In the genomic region with DNA sequence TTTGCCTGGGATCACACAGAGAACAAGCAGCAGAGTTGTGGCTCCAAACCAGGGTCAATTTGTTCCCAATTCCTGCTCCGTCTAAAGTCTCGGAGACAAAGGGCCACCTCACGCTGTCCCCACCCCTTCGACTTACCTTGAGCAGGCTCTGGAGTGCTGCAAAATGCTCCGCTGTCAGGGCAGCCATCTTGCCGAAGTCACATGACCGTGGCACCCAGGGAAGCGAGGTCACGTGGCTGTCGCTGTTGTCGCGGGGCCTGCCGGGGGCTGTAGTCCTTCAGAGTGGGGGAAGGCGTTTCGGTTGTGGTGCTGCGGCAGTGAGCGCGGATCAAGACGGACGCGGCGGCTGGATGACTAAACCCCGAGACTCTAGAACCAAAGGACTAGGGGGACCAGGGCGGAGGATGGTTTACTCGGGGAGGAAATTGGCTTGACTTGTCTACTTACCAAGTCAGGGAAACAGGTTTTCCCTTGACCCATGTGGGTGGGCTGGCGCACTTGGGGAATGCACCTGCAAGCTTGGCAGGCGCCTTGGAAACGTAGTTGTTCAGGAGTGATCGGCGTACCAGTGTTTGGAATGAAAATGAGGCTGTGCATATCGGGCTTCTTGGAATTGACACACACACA, we compare ENCODE assay signal across 8 cellular contexts. TPM values are rescaled to one million over a fixed set of nuclear protein-coding genes. Genes with fewer than 3 reads are reported as not detected.
DNase-seq lines count a peak whose midpoint lies in the region; ATAC-seq and TF ChIP-seq lines count a peak whose summit lies in the region.

A gene (minus strand): TSS at position 199 of the 627 bp plus-strand sequence. CDS start 12 bp downstream, at position 187.

- peak; percentile 91 for DNase-seq in GM13976 (ENCODE audit: low spot score)
- peak; percentile 89 for DNase-seq in NCI-H146 treated with DMSO at 0.1 percent for 48 hours (lab: John Stamatoyannopoulos, UW; ENCODE audit: unreplicated experiment)
- peak; percentile 87 for DNase-seq in amniotic stem cell (lab: John Stamatoyannopoulos, UW)
- peak; percentile 95 for DNase-seq in left cardiac atrium
- DNase-seq in posterior vena cava (ENCODE audit: low spot score): peak; percentile 98
- peak; percentile 97 for DNase-seq in upper lobe of right lung

- peak within 1 kb of the TSS; percentile 79 for H3K4me3 ChIP-seq in upper lobe of right lung

- no peaks in the 10 kb centered on the region for H3K36me3 ChIP-seq in upper lobe of right lung

- in situ Hi-C loops in GM13976 (cut with MboI; ENCODE audit: low sequenced_read_pairs, unreplicated experiment): no loop called here

- H3K9me3 ChIP-seq in upper lobe of right lung: no peaks in the 10 kb centered on the region

- TF ChIP-seq CTCF in GM13976 (IDR thresholded peaks at IDR 0.05; ENCODE audit: borderline replicate concordance, control extremely low read depth, extremely low read depth, insufficient read depth, missing control alignments): no peak
- no peak for TF ChIP-seq CTCF in upper lobe of right lung (IDR thresholded peaks at IDR 0.05)

- H3K27me3 ChIP-seq in upper lobe of right lung: no peaks in the 10 kb centered on the region

- H3K4me1 ChIP-seq in upper lobe of right lung: peaks cover 14% of the 10 kb centered on the region

- ATAC-seq in HG02870 (IDR thresholded peaks at IDR 0.05; ENCODE audit: unreplicated experiment): peak; percentile 98
- ATAC-seq in left cardiac atrium: peak; percentile 99
- ATAC-seq in upper lobe of right lung: peak; percentile 99

- intact Hi-C loops in T-helper 1 cell treated with Interleukin-12 subunit alpha and Interleukin-12 subunit beta and Interleukin-4 antibody, amounts not matched to agents 30 ng/mL and 1 ng/mL, for 36 hours (cut with micrococcal nuclease): loop anchor here (1.0 to 5.0 kb wide), 9 partner anchors 64 to 1373 kb away; a partner anchor contains a TSS
- intact Hi-C loops in left cardiac atrium (cut with DNase I) (no loop called here), posterior vena cava (cut with DNase I) (loop anchor here in 1 of 2 donors (5.0 kb wide), 1 partner anchor 203 kb away; no protein-coding TSS in a partner anchor), upper lobe of right lung (cut with DNase I) (no loop called here)

- H3K27ac ChIP-seq in upper lobe of right lung: peak within 1 kb of the TSS; percentile 69

RNA-seq across cellular contexts. Expression of the gene that starts here (rescaled TPM):
- 44.8 and 45.5 TPM in 2 replicates for total RNA-seq in T-helper 1 cell treated with Interleukin-12 subunit alpha and Interleukin-12 subunit beta and Interleukin-4 antibody, amounts not matched to agents 30 ng/mL and 1 ng/mL, for 36 hours
- 10 to 100 TPM; 38.4 to 48.8 TPM for total RNA-seq in left cardiac atrium
- total RNA-seq in posterior vena cava: 10 to 100 TPM; 37.3 to 39.1 TPM
- 74.5 TPM for total RNA-seq in upper lobe of right lung

Comparison
In these comparisons a context has a peak if more than half of its experiments do, and no peak if none do; other contexts are left out.
1. Peak in every context shown above with its lines: DNase-seq, ATAC-seq, H3K4me3 ChIP-seq and H3K27ac ChIP-seq.